1 cellular context compared by ENCODE assay signal in genomic region chr7:120472892-120473291, GRCh38.
TF ChIP-seq lines count a peak whose summit lies in the region.

No MANE protein-coding gene starts in this region.

TF ChIP-seq in SK-N-SH, 30 proteins besides CTCF, POLR2A, EP300 and RAD21 (continued from another document):
- TF ChIP-seq REST (IDR thresholded peaks at IDR 0.05; ENCODE audit: low read depth, low read length) (no peak), ZBTB33 (IDR thresholded peaks at IDR 0.05; ENCODE audit: borderline replicate concordance, low read depth) (no peak), USF1 (IDR thresholded peaks at IDR 0.05; ENCODE audit: borderline replicate concordance, low read depth) (no peak), YY1 (IDR thresholded peaks at IDR 0.05; ENCODE audit: low read depth) (no peak), MXI1 (IDR thresholded peaks at IDR 0.05; ENCODE audit: low read depth, low read length) (no peak), CHD2 (IDR thresholded peaks at IDR 0.05; ENCODE audit: low read length, partially characterized antibody) (no peak)
